Comparison of ENCODE assay signal across 8 cellular contexts in the genomic region with DNA sequence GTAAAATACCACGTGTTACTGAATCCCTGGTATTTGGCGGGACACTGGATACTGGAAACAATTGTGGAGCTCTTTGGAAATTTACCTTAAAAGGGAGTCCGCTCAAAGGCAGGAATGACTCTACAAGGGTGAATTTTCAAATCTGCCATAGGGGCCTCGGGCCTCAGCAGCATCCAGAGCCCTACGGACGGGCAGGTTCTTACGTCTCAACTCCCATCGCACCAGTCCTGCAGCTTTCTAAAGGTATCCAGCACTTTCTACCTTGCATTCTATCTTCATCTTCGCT. TPM values are rescaled to one million over a fixed set of nuclear protein-coding genes. Genes with fewer than 3 reads are reported as not detected.
A peak's percentile ranks its signal among the peaks of the same experiment; 100 is the strongest.
DNase-seq lines count a peak whose midpoint lies in the region; ATAC-seq and TF ChIP-seq lines count a peak whose summit lies in the region.

No MANE protein-coding gene starts in this region.

- H3K9me2 ChIP-seq in Loucy (replicated peaks; ENCODE audit: low read depth, low read length): no peaks in the 10 kb centered on the region

- peaks cover 61% of the 10 kb centered on the region for H3K79me2 ChIP-seq in Loucy (ENCODE audit: insufficient read depth, low read length)

- H3K9me3 Mint-ChIP-seq in dendritic cell treated with granulocyte-macrophage colony-stimulating factor and Interleukin-4, amounts not matched to agents 40 ng/mL and 50 ng/mL, for 4 days: no peaks in the 10 kb centered on the region
- no peaks in the 10 kb centered on the region for H3K9me3 Mint-ChIP-seq in naive thymus-derived CD8-positive, alpha-beta T cell

- peak overlapping the region; percentile 90 for H3K4me2 ChIP-seq in Loucy (ENCODE audit: low read depth, low read length, poor library complexity, severe bottlenecking)

- peaks cover 38% of the 10 kb centered on the region for H3K4me1 ChIP-seq in Loucy (ENCODE audit: insufficient read depth, low read length, poor library complexity, severe bottlenecking)

- peak overlapping the region; percentile 97 for H3K4me3 Mint-ChIP-seq in dendritic cell treated with granulocyte-macrophage colony-stimulating factor and Interleukin-4, amounts not matched to agents 40 ng/mL and 50 ng/mL, for 4 days
- H3K4me3 Mint-ChIP-seq in naive thymus-derived CD8-positive, alpha-beta T cell: peak overlapping the region; percentile 91 to 99 (median 96)

- no peaks in the 10 kb centered on the region for H3K9me3 ChIP-seq in Loucy (ENCODE audit: insufficient read depth, low read depth, low read length)

- POLR2A ChIA-PET in naive thymus-derived CD8-positive, alpha-beta T cell (lab: Charles Lee): interaction anchor here (0.6 to 2.2 kb wide), 12 partner anchors 8 to 685 kb away, joined by 3 to 42 read pairs (median 3); a partner anchor contains a TSS

- peak overlapping the region; percentile 58 for H2AFZ ChIP-seq in Loucy (ENCODE audit: low read length)

- peaks cover 5% of the 10 kb centered on the region for H3K27me3 ChIP-seq in Loucy (ENCODE audit: insufficient read depth, low read length, poor library complexity, severe bottlenecking)

- no peaks in the 10 kb centered on the region for H3F3A ChIP-seq in Loucy (ENCODE audit: low read depth)

- TF ChIP-seq CTCF in AG09309 (IDR thresholded peaks at IDR 0.05; ENCODE audit: control insufficient read depth, insufficient read depth, low read depth, low read length, missing control alignments) (no peak), Loucy (conservative IDR thresholded peaks at IDR 0.05; ENCODE audit: low read length) (no peak)

- peak overlapping the region; percentile 98 for H3K9ac ChIP-seq in Loucy (ENCODE audit: low read depth, low read length, poor library complexity, severe bottlenecking)

- peaks cover 14% of the 10 kb centered on the region for H3K36me3 ChIP-seq in Loucy (ENCODE audit: insufficient read depth, low read length)

- peak overlapping the region; percentile 94 for H3K27ac Mint-ChIP-seq in dendritic cell treated with granulocyte-macrophage colony-stimulating factor and Interleukin-4, amounts not matched to agents 40 ng/mL and 50 ng/mL, for 4 days
- peak overlapping the region; percentile 82 to 97 (median 96) for H3K27ac Mint-ChIP-seq in naive thymus-derived CD8-positive, alpha-beta T cell

- intact Hi-C loops in dendritic cell treated with granulocyte-macrophage colony-stimulating factor and Interleukin-4, amounts not matched to agents 40 ng/mL and 50 ng/mL, for 4 days (cut with micrococcal nuclease): loop anchor here (1.0 to 2.0 kb wide), 2 partner anchors 13 to 100 kb away; a partner anchor contains a TSS

- H3K4me3 ChIP-seq in AG09309 (ENCODE audit: control insufficient read depth, low read depth, low read length) (peak overlapping the region; percentile 61), Loucy (ENCODE audit: low read length, poor library complexity, severe bottlenecking) (peak overlapping the region; percentile 100)

- H3K27me3 Mint-ChIP-seq in dendritic cell treated with granulocyte-macrophage colony-stimulating factor and Interleukin-4, amounts not matched to agents 40 ng/mL and 50 ng/mL, for 4 days: no peaks in the 10 kb centered on the region
- H3K27me3 Mint-ChIP-seq in naive thymus-derived CD8-positive, alpha-beta T cell: no peaks in the 10 kb centered on the region

- no peak for ATAC-seq in naive thymus-derived CD8-positive, alpha-beta T cell
- no peak for ATAC-seq in GM19455 (IDR thresholded peaks at IDR 0.05; ENCODE audit: unreplicated experiment)
- ATAC-seq in HG03025 (IDR thresholded peaks at IDR 0.05; ENCODE audit: low FRiP score, unreplicated experiment): no peak

- DNase-seq in AG09309 (ENCODE audit: low read depth) (no peak), NCI-H2029 (lab: John Stamatoyannopoulos, UW) (no peak), Ammon's horn (ENCODE audit: low spot score) (no peak)
- DNase-seq in naive thymus-derived CD8-positive, alpha-beta T cell: no peak

- H4K20me1 ChIP-seq in Loucy (ENCODE audit: insufficient read depth, low read length, poor library complexity, severe bottlenecking): peaks cover 43% of the 10 kb centered on the region

- peaks cover 47% of the 10 kb centered on the region for H3K36me3 Mint-ChIP-seq in dendritic cell treated with granulocyte-macrophage colony-stimulating factor and Interleukin-4, amounts not matched to agents 40 ng/mL and 50 ng/mL, for 4 days (ENCODE audit: low read depth)
- H3K36me3 Mint-ChIP-seq in naive thymus-derived CD8-positive, alpha-beta T cell: peaks cover 0 to 31% (median 0%) of the 10 kb centered on the region in 3 donors

- H3K4me1 Mint-ChIP-seq in dendritic cell treated with granulocyte-macrophage colony-stimulating factor and Interleukin-4, amounts not matched to agents 40 ng/mL and 50 ng/mL, for 4 days (ENCODE audit: low read depth): peaks cover 6% of the 10 kb centered on the region
- H3K4me1 Mint-ChIP-seq in naive thymus-derived CD8-positive, alpha-beta T cell: peaks cover 4 to 44% (median 32%) of the 10 kb centered on the region in 4 donors

RNA-seq across cellular contexts. Expression of a gene that starts 0.2 kb away (rescaled TPM):
- total RNA-seq in naive thymus-derived CD8-positive, alpha-beta T cell: 1 to 10 TPM; 6.2 to 7.8 TPM
- 1 to 10 TPM; 5.7 to 8.0 (median 6.9) TPM for polyA plus RNA-seq in naive thymus-derived CD8-positive, alpha-beta T cell

RNA-seq across cellular contexts. Expression of a gene that starts 0.6 kb away (rescaled TPM):
- 10 to 100 TPM; 85.4 to 90.3 TPM for total RNA-seq in naive thymus-derived CD8-positive, alpha-beta T cell
- 100 to 1,000 TPM in 1 of 3 donors, 10 to 100 TPM in 2; 86.8 to 103 (median 97.5) TPM for polyA plus RNA-seq in naive thymus-derived CD8-positive, alpha-beta T cell

RNA-seq across cellular contexts. Expression of a gene that starts 13.1 kb away (rescaled TPM):
- 100 to 1,000 TPM; 168 to 176 TPM for total RNA-seq in naive thymus-derived CD8-positive, alpha-beta T cell
- 100 to 1,000 TPM; 135 to 171 (median 140) TPM for polyA plus RNA-seq in naive thymus-derived CD8-positive, alpha-beta T cell

RNA-seq across cellular contexts. Expression of a gene that starts 41.8 kb away (rescaled TPM):
- total RNA-seq in naive thymus-derived CD8-positive, alpha-beta T cell: 1 to 10 TPM; 2.6 to 2.9 TPM
- polyA plus RNA-seq in naive thymus-derived CD8-positive, alpha-beta T cell: under 1 TPM; 0.23 to 0.43 (median 0.30) TPM

RNA-seq across cellular contexts. Expression of a gene that starts 55.3 kb away (rescaled TPM):
- 100 to 1,000 TPM; 155 to 158 TPM for total RNA-seq in naive thymus-derived CD8-positive, alpha-beta T cell
- polyA plus RNA-seq in naive thymus-derived CD8-positive, alpha-beta T cell: 100 to 1,000 TPM; 415 to 515 (median 454) TPM
